1 cellular context compared by ENCODE assay signal in genomic region chr1:19315378-19316206, GRCh38.
TF ChIP-seq lines count a peak whose summit lies in the region.

No MANE protein-coding gene starts in this region.

TF ChIP-seq in K562, 482 proteins besides CTCF, POLR2A, EP300 and RAD21 (continued from another document and continues in another):
- TF ChIP-seq ZNF174 (CRISPR knock-in tag; IDR thresholded peaks at IDR 0.05): no peak
- no peak for TF ChIP-seq ETV6 (IDR thresholded peaks at IDR 0.05; ENCODE audit: borderline replicate concordance in 1 of 2, low read depth in 2 of 2, low read length in 1 of 2)
- TF ChIP-seq ETV6 (CRISPR knock-in tag; IDR thresholded peaks at IDR 0.05; ENCODE audit: borderline replicate concordance): no peak
- TF ChIP-seq STAT5A (IDR thresholded peaks at IDR 0.05; ENCODE audit: borderline replicate concordance, low read length): no peak
- TF ChIP-seq WHSC1 (IDR thresholded peaks at IDR 0.05; ENCODE audit: low read length): no peak
- TF ChIP-seq, protein P1, sequence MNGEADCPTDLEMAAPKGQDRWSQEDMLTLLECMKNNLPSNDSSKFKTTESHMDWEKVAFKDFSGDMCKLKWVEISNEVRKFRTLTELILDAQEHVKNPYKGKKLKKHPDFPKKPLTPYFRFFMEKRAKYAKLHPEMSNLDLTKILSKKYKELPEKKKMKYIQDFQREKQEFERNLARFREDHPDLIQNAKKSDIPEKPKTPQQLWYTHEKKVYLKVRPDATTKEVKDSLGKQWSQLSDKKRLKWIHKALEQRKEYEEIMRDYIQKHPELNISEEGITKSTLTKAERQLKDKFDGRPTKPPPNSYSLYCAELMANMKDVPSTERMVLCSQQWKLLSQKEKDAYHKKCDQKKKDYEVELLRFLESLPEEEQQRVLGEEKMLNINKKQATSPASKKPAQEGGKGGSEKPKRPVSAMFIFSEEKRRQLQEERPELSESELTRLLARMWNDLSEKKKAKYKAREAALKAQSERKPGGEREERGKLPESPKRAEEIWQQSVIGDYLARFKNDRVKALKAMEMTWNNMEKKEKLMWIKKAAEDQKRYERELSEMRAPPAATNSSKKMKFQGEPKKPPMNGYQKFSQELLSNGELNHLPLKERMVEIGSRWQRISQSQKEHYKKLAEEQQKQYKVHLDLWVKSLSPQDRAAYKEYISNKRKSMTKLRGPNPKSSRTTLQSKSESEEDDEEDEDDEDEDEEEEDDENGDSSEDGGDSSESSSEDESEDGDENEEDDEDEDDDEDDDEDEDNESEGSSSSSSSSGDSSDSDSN (IDR thresholded peaks at IDR 0.05; ENCODE audit: borderline replicate concordance in 1 of 2, low read depth in 2 of 2, low read length in 2 of 2): 0 out of 4 replicates have a peak, but pooled peaks of 1 of the 2 experiments have one; percentile 68
- TF ChIP-seq ATF7 (IDR thresholded peaks at IDR 0.05): no peak; the same call in 1 of the 2 replicates
- no peak for TF ChIP-seq ZNF311 (CRISPR knock-in tag; IDR thresholded peaks at IDR 0.05)
- TF ChIP-seq ZNF23 (CRISPR knock-in tag; IDR thresholded peaks at IDR 0.05): no peak
- TF ChIP-seq FOXK1 (CRISPR knock-in tag; IDR thresholded peaks at IDR 0.05; ENCODE audit: borderline replicate concordance): 0 out of 2 replicates have a peak, but pooled peaks have one; percentile 61
- peak; percentile 97 for TF ChIP-seq ZNF263 (CRISPR knock-in tag; IDR thresholded peaks at IDR 0.05; ENCODE audit: borderline replicate concordance)
- TF ChIP-seq ETV5 (CRISPR knock-in tag; IDR thresholded peaks at IDR 0.05; ENCODE audit: low read depth): peak; percentile 90
- TF ChIP-seq, protein P2, sequence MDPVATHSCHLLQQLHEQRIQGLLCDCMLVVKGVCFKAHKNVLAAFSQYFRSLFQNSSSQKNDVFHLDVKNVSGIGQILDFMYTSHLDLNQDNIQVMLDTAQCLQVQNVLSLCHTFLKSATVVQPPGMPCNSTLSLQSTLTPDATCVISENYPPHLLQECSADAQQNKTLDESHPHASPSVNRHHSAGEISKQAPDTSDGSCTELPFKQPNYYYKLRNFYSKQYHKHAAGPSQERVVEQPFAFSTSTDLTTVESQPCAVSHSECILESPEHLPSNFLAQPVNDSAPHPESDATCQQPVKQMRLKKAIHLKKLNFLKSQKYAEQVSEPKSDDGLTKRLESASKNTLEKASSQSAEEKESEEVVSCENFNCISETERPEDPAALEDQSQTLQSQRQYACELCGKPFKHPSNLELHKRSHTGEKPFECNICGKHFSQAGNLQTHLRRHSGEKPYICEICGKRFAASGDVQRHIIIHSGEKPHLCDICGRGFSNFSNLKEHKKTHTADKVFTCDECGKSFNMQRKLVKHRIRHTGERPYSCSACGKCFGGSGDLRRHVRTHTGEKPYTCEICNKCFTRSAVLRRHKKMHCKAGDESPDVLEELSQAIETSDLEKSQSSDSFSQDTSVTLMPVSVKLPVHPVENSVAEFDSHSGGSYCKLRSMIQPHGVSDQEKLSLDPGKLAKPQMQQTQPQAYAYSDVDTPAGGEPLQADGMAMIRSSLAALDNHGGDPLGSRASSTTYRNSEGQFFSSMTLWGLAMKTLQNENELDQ (CRISPR knock-in tag; IDR thresholded peaks at IDR 0.05; ENCODE audit: borderline replicate concordance): no peak
- no peak for TF ChIP-seq ZNF589 (CRISPR knock-in tag; IDR thresholded peaks at IDR 0.05; ENCODE audit: low read depth)
- no peak for TF ChIP-seq ZNF41 (CRISPR knock-in tag; conservative IDR thresholded peaks at IDR 0.05)
- TF ChIP-seq TRIM24 (IDR thresholded peaks at IDR 0.05): peak in 1 of 2 experiments; percentile 51; a peak in 1 of 4 replicates
- no peak for TF ChIP-seq RBM17 (IDR thresholded peaks at IDR 0.05; ENCODE audit: borderline replicate concordance, low read depth, low read length)
- peak; percentile 36; the same call in 1 of the 2 replicates for TF ChIP-seq ZEB2 (IDR thresholded peaks at IDR 0.05)
- TF ChIP-seq CC2D1A (IDR thresholded peaks at IDR 0.05): no peak
- TF ChIP-seq ZC3H4 (CRISPR knock-in tag; IDR thresholded peaks at IDR 0.05; ENCODE audit: borderline replicate concordance): no peak
- no peak for TF ChIP-seq ZNF146 (CRISPR knock-in tag; IDR thresholded peaks at IDR 0.05; ENCODE audit: unreplicated experiment)
- no peak for TF ChIP-seq ZSCAN32 (CRISPR knock-in tag; IDR thresholded peaks at IDR 0.05)
- 0 out of 2 replicates have a peak, but pooled peaks have one; percentile 34 for TF ChIP-seq ZNF12 (CRISPR knock-in tag; IDR thresholded peaks at IDR 0.05)
- TF ChIP-seq BDP1 (IDR thresholded peaks at IDR 0.05; ENCODE audit: insufficient read depth, insufficient read length): no peak
- TF ChIP-seq, protein P3, sequence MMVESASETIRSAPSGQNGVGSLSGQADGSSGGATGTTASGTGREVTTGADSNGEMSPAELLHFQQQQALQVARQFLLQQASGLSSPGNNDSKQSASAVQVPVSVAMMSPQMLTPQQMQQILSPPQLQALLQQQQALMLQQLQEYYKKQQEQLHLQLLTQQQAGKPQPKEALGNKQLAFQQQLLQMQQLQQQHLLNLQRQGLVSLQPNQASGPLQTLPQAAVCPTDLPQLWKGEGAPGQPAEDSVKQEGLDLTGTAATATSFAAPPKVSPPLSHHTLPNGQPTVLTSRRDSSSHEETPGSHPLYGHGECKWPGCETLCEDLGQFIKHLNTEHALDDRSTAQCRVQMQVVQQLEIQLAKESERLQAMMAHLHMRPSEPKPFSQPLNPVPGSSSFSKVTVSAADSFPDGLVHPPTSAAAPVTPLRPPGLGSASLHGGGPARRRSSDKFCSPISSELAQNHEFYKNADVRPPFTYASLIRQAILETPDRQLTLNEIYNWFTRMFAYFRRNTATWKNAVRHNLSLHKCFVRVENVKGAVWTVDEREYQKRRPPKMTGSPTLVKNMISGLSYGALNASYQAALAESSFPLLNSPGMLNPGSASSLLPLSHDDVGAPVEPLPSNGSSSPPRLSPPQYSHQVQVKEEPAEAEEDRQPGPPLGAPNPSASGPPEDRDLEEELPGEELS (CRISPR knock-in tag; IDR thresholded peaks at IDR 0.05; ENCODE audit: borderline replicate concordance): no peak
- TF ChIP-seq KDM1A (IDR thresholded peaks at IDR 0.05): no peak
- TF ChIP-seq CBX8 (IDR thresholded peaks at IDR 0.05; ENCODE audit: borderline replicate concordance, extremely low read depth, low read depth, low read length, poor library complexity, severe bottlenecking): no peak
- TF ChIP-seq ARNT (IDR thresholded peaks at IDR 0.05): no peak
- no peak for TF ChIP-seq LEF1 (IDR thresholded peaks at IDR 0.05)
- TF ChIP-seq ADNP (tag; IDR thresholded peaks at IDR 0.05): no peak
- TF ChIP-seq ELF4 (CRISPR knock-in tag; IDR thresholded peaks at IDR 0.05): no peak
- TF ChIP-seq SIN3A (IDR thresholded peaks at IDR 0.05; ENCODE audit: borderline replicate concordance in 2 of 2, control insufficient read depth in 1 of 2, low read depth in 2 of 2, low read length in 2 of 2): no peak
- TF ChIP-seq FUS (optimal IDR thresholded peaks at IDR 0.05; ENCODE audit: low read depth, low read length): no peak
- peak; percentile 34; the same call in 1 of the 2 replicates for TF ChIP-seq MTA3 (IDR thresholded peaks at IDR 0.05; ENCODE audit: borderline replicate concordance)
- TF ChIP-seq ZBTB1 (CRISPR knock-in tag; IDR thresholded peaks at IDR 0.05; ENCODE audit: borderline replicate concordance, low read depth): no peak
- no peak for TF ChIP-seq SREBF1 (IDR thresholded peaks at IDR 0.05; ENCODE audit: borderline replicate concordance, low read depth, low read length)
- no peak for TF ChIP-seq E2F8 (IDR thresholded peaks at IDR 0.05; ENCODE audit: low read depth, partially characterized antibody)
- TF ChIP-seq GABPB2 (CRISPR knock-in tag; conservative IDR thresholded peaks at IDR 0.05): no peak
- TF ChIP-seq NFE2L1 (tag; IDR thresholded peaks at IDR 0.05; ENCODE audit: borderline replicate concordance, low read depth): no peak
- no peak for TF ChIP-seq YY1 (IDR thresholded peaks at IDR 0.05; ENCODE audit: borderline replicate concordance in 1 of 3, control insufficient read depth in 1 of 3, extremely low read depth in 1 of 3, insufficient read depth in 3 of 3, insufficient read length in 1 of 3, insufficient replicate concordance in 2 of 3, low read depth in 1 of 3, low read length in 2 of 3)
- TF ChIP-seq CCNT2 (IDR thresholded peaks at IDR 0.05; ENCODE audit: borderline replicate concordance, extremely low read depth, insufficient read length, low read depth, low read length): no peak
- no peak for TF ChIP-seq HDAC3 (IDR thresholded peaks at IDR 0.05; ENCODE audit: borderline replicate concordance, partially characterized antibody)
- TF ChIP-seq, protein P4, sequence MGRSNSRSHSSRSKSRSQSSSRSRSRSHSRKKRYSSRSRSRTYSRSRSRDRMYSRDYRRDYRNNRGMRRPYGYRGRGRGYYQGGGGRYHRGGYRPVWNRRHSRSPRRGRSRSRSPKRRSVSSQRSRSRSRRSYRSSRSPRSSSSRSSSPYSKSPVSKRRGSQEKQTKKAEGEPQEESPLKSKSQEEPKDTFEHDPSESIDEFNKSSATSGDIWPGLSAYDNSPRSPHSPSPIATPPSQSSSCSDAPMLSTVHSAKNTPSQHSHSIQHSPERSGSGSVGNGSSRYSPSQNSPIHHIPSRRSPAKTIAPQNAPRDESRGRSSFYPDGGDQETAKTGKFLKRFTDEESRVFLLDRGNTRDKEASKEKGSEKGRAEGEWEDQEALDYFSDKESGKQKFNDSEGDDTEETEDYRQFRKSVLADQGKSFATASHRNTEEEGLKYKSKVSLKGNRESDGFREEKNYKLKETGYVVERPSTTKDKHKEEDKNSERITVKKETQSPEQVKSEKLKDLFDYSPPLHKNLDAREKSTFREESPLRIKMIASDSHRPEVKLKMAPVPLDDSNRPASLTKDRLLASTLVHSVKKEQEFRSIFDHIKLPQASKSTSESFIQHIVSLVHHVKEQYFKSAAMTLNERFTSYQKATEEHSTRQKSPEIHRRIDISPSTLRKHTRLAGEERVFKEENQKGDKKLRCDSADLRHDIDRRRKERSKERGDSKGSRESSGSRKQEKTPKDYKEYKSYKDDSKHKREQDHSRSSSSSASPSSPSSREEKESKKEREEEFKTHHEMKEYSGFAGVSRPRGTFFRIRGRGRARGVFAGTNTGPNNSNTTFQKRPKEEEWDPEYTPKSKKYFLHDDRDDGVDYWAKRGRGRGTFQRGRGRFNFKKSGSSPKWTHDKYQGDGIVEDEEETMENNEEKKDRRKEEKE (IDR thresholded peaks at IDR 0.05; ENCODE audit: borderline replicate concordance in 1 of 2, control insufficient read depth in 1 of 2, low read depth in 2 of 2, low read length in 1 of 2): no peak
- no peak for TF ChIP-seq KLF1 (tag; IDR thresholded peaks at IDR 0.05)
- no peak for TF ChIP-seq MED1 (CRISPR knock-in tag; IDR thresholded peaks at IDR 0.05; ENCODE audit: borderline replicate concordance)
- no peak for TF ChIP-seq HCFC1 (IDR thresholded peaks at IDR 0.05; ENCODE audit: low read depth, low read length)
- TF ChIP-seq HDAC2 (IDR thresholded peaks at IDR 0.05): no peak
- TF ChIP-seq, protein P5, sequence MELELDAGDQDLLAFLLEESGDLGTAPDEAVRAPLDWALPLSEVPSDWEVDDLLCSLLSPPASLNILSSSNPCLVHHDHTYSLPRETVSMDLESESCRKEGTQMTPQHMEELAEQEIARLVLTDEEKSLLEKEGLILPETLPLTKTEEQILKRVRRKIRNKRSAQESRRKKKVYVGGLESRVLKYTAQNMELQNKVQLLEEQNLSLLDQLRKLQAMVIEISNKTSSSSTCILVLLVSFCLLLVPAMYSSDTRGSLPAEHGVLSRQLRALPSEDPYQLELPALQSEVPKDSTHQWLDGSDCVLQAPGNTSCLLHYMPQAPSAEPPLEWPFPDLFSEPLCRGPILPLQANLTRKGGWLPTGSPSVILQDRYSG (tag; conservative IDR thresholded peaks at IDR 0.05; ENCODE audit: low read depth): no peak
- no peak for TF ChIP-seq SNRNP70 (optimal IDR thresholded peaks at IDR 0.05; ENCODE audit: low read depth, low read length)
- no peak for TF ChIP-seq NFRKB (IDR thresholded peaks at IDR 0.05; ENCODE audit: low read depth)
- TF ChIP-seq RBBP5 (IDR thresholded peaks at IDR 0.05; ENCODE audit: borderline replicate concordance, insufficient read depth, low read length, poor library complexity, severe bottlenecking): no peak
- no peak for TF ChIP-seq ZNF239 (CRISPR knock-in tag; IDR thresholded peaks at IDR 0.05)
- no peak for TF ChIP-seq ATF1 (CRISPR knock-in tag; IDR thresholded peaks at IDR 0.05)
- TF ChIP-seq ATF1 (tag; IDR thresholded peaks at IDR 0.05): no peak
- no peak for TF ChIP-seq SRSF9 (IDR thresholded peaks at IDR 0.05; ENCODE audit: borderline replicate concordance, low read depth, low read length)
- TF ChIP-seq ZNF436 (CRISPR knock-in tag; IDR thresholded peaks at IDR 0.05): no peak
- TF ChIP-seq, protein P6, sequence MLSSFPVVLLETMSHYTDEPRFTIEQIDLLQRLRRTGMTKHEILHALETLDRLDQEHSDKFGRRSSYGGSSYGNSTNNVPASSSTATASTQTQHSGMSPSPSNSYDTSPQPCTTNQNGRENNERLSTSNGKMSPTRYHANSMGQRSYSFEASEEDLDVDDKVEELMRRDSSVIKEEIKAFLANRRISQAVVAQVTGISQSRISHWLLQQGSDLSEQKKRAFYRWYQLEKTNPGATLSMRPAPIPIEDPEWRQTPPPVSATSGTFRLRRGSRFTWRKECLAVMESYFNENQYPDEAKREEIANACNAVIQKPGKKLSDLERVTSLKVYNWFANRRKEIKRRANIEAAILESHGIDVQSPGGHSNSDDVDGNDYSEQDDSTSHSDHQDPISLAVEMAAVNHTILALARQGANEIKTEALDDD (IDR thresholded peaks at IDR 0.05): no peak
- TF ChIP-seq TAF1 (IDR thresholded peaks at IDR 0.05; ENCODE audit: control insufficient read depth, extremely low read depth, insufficient read depth, low read length, severe bottlenecking): peak; percentile 20
- TF ChIP-seq ZFPM2 (CRISPR knock-in tag; IDR thresholded peaks at IDR 0.05): no peak
- TF ChIP-seq PRPF4 (IDR thresholded peaks at IDR 0.05; ENCODE audit: insufficient read depth, low read depth, low read length, poor library complexity, severe bottlenecking): no peak
- no peak for TF ChIP-seq ZNF79 (CRISPR knock-in tag; IDR thresholded peaks at IDR 0.05; ENCODE audit: low read depth)
- TF ChIP-seq TCFL5 (CRISPR knock-in tag; conservative IDR thresholded peaks at IDR 0.05): no peak
- no peak for TF ChIP-seq YBX1 (IDR thresholded peaks at IDR 0.05)
- TF ChIP-seq CXXC5 (CRISPR knock-in tag; IDR thresholded peaks at IDR 0.05): no peak
